Comparison of ENCODE assay signal across 12 cellular contexts in the genomic region with DNA sequence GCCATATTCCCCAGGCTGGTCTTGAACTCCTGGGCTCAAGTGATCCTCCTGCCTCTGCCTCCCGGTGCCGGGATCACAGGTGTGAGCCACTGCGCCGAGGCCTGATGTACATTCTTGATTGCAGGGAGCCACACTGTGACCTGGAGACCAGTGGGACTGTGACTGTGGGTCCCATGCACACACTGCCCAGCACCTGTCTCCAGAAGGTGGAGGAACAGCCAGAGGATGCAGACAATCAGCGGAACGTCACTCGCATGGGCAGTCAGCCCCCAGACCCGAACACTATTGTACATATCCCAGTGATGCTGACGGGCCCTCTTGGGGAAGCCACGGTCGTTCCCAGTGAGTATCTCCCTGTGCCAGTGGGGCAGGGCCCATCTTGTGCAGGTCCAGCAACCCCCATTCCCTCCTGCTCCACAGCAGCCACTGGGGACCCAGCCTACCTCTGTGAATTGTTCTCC.
"Had no signal": no experiment of that assay in that cellular context is flagged by ENCODE, and none has a peak within 500 bp of the region (broad histone marks: within the 10 kb centered on the region; RNA-seq: fewer than 3 reads in every experiment).

No MANE protein-coding gene starts in this region.

- H3K9me3 ChIP-seq: pancreas, SJCRH30, upper lobe of left lung had no signal

- H3K27ac Mint-ChIP-seq: activated T-helper 2 cell treated with anti-CD3 and anti-CD28 coated beads, Interferon-gamma antibody, Interleukin-2, Interleukin-4, amounts not matched to agents 10 μg/mL and 5 μg/mL and 100 μg/mL, durations not matched to agents 14 hours and 24 hours and 36 hours; neural progenitor cell had no signal

- H3K9ac ChIP-seq: neural progenitor cell had no signal

- H3K4me3 ChIP-seq: hepatocyte, neural progenitor cell, pancreas, SJCRH30, upper lobe of left lung had no signal

- H3K4me1 ChIP-seq: neural progenitor cell, pancreas, SJCRH30 had no signal

- DNase-seq: activated CD4-positive, alpha-beta T cell treated with anti-CD3 and anti-CD28 coated beads, Interleukin-2, amount 50 U/mL, for 1 hour; activated CD4-positive, CD25-positive, alpha-beta regulatory T cell; activated naive CD4-positive, alpha-beta T cell treated with anti-CD3 and anti-CD28 coated beads, Interleukin-2, amount 50 U/mL, for 16 hours; activated T-cell treated with anti-CD3 and anti-CD28 coated beads for 4 hours; SJCRH30; stimulated activated CD4-positive, alpha-beta T cell treated with anti-CD3 and anti-CD28 coated beads, Interleukin-4, amount 100 ng/mL, for 1 hour; stimulated activated naive CD4-positive, alpha-beta T cell treated with Interleukin-2 at 50 U/mL for 16 hours; upper lobe of left lung had no signal

- H3K4me1 Mint-ChIP-seq: neural progenitor cell had no signal

- H3K27ac ChIP-seq: hepatocyte, neural progenitor cell, pancreas, SJCRH30, upper lobe of left lung had no signal

- H3K36me3 ChIP-seq: neural progenitor cell, pancreas, SJCRH30, upper lobe of left lung had no signal

- ATAC-seq: pancreas had no signal

- H3K36me3 Mint-ChIP-seq: neural progenitor cell had no signal

- H3K27me3 ChIP-seq: SJCRH30 had no signal

- H3K4me3 Mint-ChIP-seq: neural progenitor cell had no signal

- H3K9me3 Mint-ChIP-seq: activated T-helper 2 cell treated with anti-CD3 and anti-CD28 coated beads, Interferon-gamma antibody, Interleukin-2, Interleukin-4, amounts not matched to agents 10 μg/mL and 5 μg/mL and 100 μg/mL, durations not matched to agents 14 hours and 24 hours and 36 hours; neural progenitor cell had no signal
